In the genomic region with DNA sequence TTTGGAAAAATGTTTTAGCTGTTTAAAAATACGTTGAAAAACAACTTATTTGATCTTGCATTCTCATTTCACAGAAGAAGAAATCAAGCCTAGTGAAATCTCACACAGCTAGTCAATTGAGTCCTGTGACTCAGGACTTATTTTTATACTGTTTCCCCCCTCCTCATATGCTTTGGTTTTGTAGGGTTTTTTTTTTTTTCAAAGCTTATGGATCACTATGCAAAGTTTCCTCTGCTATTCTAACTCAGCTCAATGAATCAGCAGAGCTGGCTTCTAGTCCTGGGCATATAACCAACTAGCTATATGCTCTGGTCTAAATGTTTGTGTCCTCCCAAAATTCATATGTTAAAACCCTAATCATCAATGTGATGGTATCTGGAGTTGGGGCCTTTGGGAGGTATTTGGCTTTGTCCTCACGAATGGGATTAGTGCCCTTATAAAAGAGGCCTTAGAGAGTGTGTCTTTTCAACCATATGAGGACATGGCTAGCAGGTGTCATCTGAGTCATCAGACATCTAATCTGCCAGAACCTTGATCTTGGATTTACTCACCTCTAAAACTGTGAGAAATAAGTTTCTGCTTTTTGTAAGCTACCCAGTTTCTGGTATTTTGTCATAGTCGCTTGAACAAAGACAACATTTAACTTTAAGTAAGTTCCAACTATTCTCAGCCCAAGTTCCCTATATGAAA, we compare ENCODE assay signal across 17 cellular contexts.
DNase-seq lines count a peak whose midpoint lies in the region; ATAC-seq and TF ChIP-seq lines count a peak whose summit lies in the region.
"Had no signal": no experiment of that assay in that cellular context is flagged by ENCODE, and none has a peak within 500 bp of the region (broad histone marks: within the 10 kb centered on the region; RNA-seq: fewer than 3 reads in every experiment).

No MANE protein-coding gene starts in this region.

- no peaks in the 10 kb centered on the region for H3K79me1 ChIP-seq in mesendoderm (ENCODE audit: low read length)

- H3K4ac ChIP-seq in mesendoderm (ENCODE audit: low read depth, low read length) = no peak overlapping the region

- H4K8ac ChIP-seq in mesendoderm (ENCODE audit: low read depth, low read length) = no peak overlapping the region

- no peak overlapping the region for H3K23ac ChIP-seq in mesendoderm (ENCODE audit: low read length)

- no peak overlapping the region for H3K9ac ChIP-seq in mesendoderm (ENCODE audit: low read length)

- POLR2A ChIA-PET in HEK293T (lab: Yijun Ruan, JAX) = no interaction called here

- no peaks in the 10 kb centered on the region for H3K36me3 ChIP-seq in mesendoderm (ENCODE audit: control insufficient read depth, insufficient read depth, low read length)
- H3K36me3 ChIP-seq: prostate gland had no signal

- no peak overlapping the region for H4K5ac ChIP-seq in mesendoderm (ENCODE audit: low read length)

- no peak overlapping the region for H3K4me2 ChIP-seq in mesendoderm (ENCODE audit: low read length)

- no peak overlapping the region for H3K27ac ChIP-seq in mesendoderm (ENCODE audit: low read depth, low read length)
- H3K27ac ChIP-seq: prostate gland had no signal

- peaks cover 2% of the 10 kb centered on the region for H3K4me1 ChIP-seq in mesendoderm (ENCODE audit: control insufficient read depth, low read depth, low read length)
- H3K4me1 ChIP-seq: prostate gland had no signal

- no peak overlapping the region for H2BK5ac ChIP-seq in mesendoderm (ENCODE audit: low read length)

- no CpG with 5 or more reads among the region's 3 CpGs for WGBS in mesendoderm (ENCODE audit: extremely low coverage, insufficient coverage, low lambda C conversion rate)

- H2BK15ac ChIP-seq in mesendoderm (replicated peaks; ENCODE audit: low read depth) = no peak overlapping the region

- peak; percentile 74 for ATAC-seq in GM18517 (IDR thresholded peaks at IDR 0.05; ENCODE audit: unreplicated experiment)
- ATAC-seq in GM21390 (IDR thresholded peaks at IDR 0.05; ENCODE audit: unreplicated experiment) = peak; percentile 78
- peak; percentile 84 for ATAC-seq in HG02973 (IDR thresholded peaks at IDR 0.05; ENCODE audit: unreplicated experiment)
- ATAC-seq in HG03575 (IDR thresholded peaks at IDR 0.05; ENCODE audit: extremely low read depth, insufficient number of reproducible peaks, low FRiP score, unreplicated experiment) = peak; percentile 54
- ATAC-seq in HG03097 (IDR thresholded peaks at IDR 0.05; ENCODE audit: low FRiP score, unreplicated experiment) = no peak

- H2BK120ac ChIP-seq in mesendoderm (ENCODE audit: low read depth, low read length) = no peak overlapping the region

- no peak overlapping the region for H3K18ac ChIP-seq in mesendoderm (ENCODE audit: low read length)

- DNase-seq in mesendoderm (no peak), HEK293T (ENCODE audit: extremely low spot score) (no peak), NCI-H1436 treated with DMSO at 0.1 percent for 48 hours (lab: John Stamatoyannopoulos, UW) (no peak)
- DNase-seq: activated CD4-positive, CD25-positive, alpha-beta regulatory T cell treated with anti-CD3 and anti-CD28 coated beads, Interleukin-2, amount 50 U/mL, for 72 hours; aorta; effector CD4-positive, alpha-beta T cell; foreskin melanocyte; immature natural killer cell; Kasumi-1; NCI-H2081; stimulated activated naive CD4-positive, alpha-beta T cell had no signal

- no peak overlapping the region for H3K56ac ChIP-seq in mesendoderm (ENCODE audit: low read length)

- CTCF ChIA-PET in HEK293T (lab: Yijun Ruan, JAX) = no interaction called here

- H3K4me3 ChIP-seq in mesendoderm (ENCODE audit: low read length) = no peak overlapping the region
- H3K4me3 ChIP-seq: prostate gland had no signal

- no peak overlapping the region for H2AK5ac ChIP-seq in mesendoderm (ENCODE audit: low read length)

- no peaks in the 10 kb centered on the region for H3K27me3 ChIP-seq in mesendoderm (ENCODE audit: insufficient read depth, low read length, poor library complexity)

- no peaks in the 10 kb centered on the region for H3K79me2 ChIP-seq in mesendoderm (ENCODE audit: control insufficient read depth, insufficient read depth, low read length)

TF ChIP-seq in HEK293T, 16 proteins besides CTCF, POLR2A, EP300 and RAD21:
- no peak for TF ChIP-seq LEF1 (IDR thresholded peaks at IDR 0.05; ENCODE audit: borderline replicate concordance)
- no peak for TF ChIP-seq SUZ12 (IDR thresholded peaks at IDR 0.05)
